Comparison of ENCODE assay signal across 8 cellular contexts in the genomic region with DNA sequence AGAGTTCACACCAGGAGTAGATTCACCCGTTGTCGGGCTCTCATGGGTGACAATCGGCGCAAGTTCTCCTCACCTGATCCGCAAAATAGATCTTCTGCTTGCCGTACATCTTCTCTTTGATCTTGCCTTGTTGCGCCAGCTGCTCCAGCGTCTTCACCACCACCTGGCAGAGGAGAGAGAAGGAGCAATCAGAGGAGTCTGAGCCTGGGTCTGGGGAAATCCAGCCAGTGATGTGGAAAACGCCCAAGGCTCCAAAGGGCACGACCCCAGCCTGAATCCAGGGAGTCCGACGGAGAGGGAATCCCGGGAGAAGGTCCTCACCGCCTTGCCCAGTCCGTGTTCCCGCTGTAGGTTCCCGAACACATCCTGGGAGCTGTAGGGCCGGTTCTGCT. TPM values are rescaled to one million over a fixed set of nuclear protein-coding genes. Genes with fewer than 3 reads are reported as not detected.
DNase-seq lines count a peak whose midpoint lies in the region; ATAC-seq, FAIRE-seq and TF ChIP-seq lines count a peak whose summit lies in the region.

No MANE protein-coding gene starts in this region.

- H2AFZ ChIP-seq in astrocyte (ENCODE audit: low read depth, low read length) = peak overlapping the region; percentile 54

- POLR2A ChIA-PET in AG04449 (lab: Yijun Ruan, JAX) = interaction anchor here (0.6 to 2.9 kb wide), 8 partner anchors 10 to 157 kb away, joined by 3 to 20 read pairs (median 6); a partner anchor contains a TSS

- CTCF ChIA-PET in AG04449 (lab: Yijun Ruan, JAX) = interaction anchor here (0.7 to 6.2 kb wide), 17 partner anchors 8 to 265 kb away, joined by 3 to 120 read pairs (median 18); a partner anchor contains a TSS

- intact Hi-C loops in vagina (cut with DNase I) = loop anchor here (10.0 kb wide), 2 partner anchors 188 to 248 kb away; a partner anchor contains a TSS

- peaks cover 13% of the 10 kb centered on the region for H3K4me1 ChIP-seq in astrocyte (ENCODE audit: insufficient read depth, low read length)
- peaks cover 0 to 6% of the 10 kb centered on the region in 2 donors for H3K4me1 ChIP-seq in lung (ENCODE audit: control insufficient read depth in 2 of 2, insufficient read depth in 2 of 2, low read length in 2 of 2)
- peaks cover 21% of the 10 kb centered on the region for H3K4me1 ChIP-seq in vagina

- H3K9me3 Mint-ChIP-seq in HFFc6 (no peaks in the 10 kb centered on the region), astrocyte (ENCODE audit: unreplicated experiment) (no peaks in the 10 kb centered on the region)

- H3K4me3 Mint-ChIP-seq in HFFc6 = peak overlapping the region; percentile 95
- H3K4me3 Mint-ChIP-seq in astrocyte (ENCODE audit: unreplicated experiment) = peak overlapping the region; percentile 97

- H3K9me3 ChIP-seq in astrocyte (ENCODE audit: insufficient read depth, low read depth, low read length) (no peaks in the 10 kb centered on the region), lung (ENCODE audit: control insufficient read depth in 2 of 2, insufficient read depth in 1 of 2, low read length in 1 of 2) (no peaks in the 10 kb centered on the region), vagina (no peaks in the 10 kb centered on the region)

- no peak for DNase-seq in AG04449 (ENCODE audit: low read depth, low spot score)
- no peak for DNase-seq in HFFc6
- no peak for DNase-seq in astrocyte (ENCODE audit: low read depth)
- DNase-seq in lung (ENCODE audit: low spot score) = no peak
- no peak for DNase-seq in vagina (ENCODE audit: extremely low spot score in 2 of 2)
- no peak for DNase-seq in anterior cingulate cortex (lab: John Stamatoyannopoulos, UW)
- DNase-seq in NCI-H1694 (lab: John Stamatoyannopoulos, UW) = no peak
- DNase-seq in Kasumi-1 (lab: John Stamatoyannopoulos, UW) = no peak

- TF ChIP-seq POLR2A in vagina (IDR thresholded peaks at IDR 0.05) = no peak

- H3K27ac Mint-ChIP-seq in HFFc6 (peak overlapping the region; percentile 91), astrocyte (ENCODE audit: unreplicated experiment) (peak overlapping the region; percentile 62)

- H3K9ac ChIP-seq in astrocyte (ENCODE audit: low read length) = peak overlapping the region; percentile 96

- TF ChIP-seq CTCF in AG04449 (IDR thresholded peaks at IDR 0.05; ENCODE audit: insufficient read depth, low read length, missing control alignments) (no peak), HFFc6 (IDR thresholded peaks at IDR 0.05) (no peak), astrocyte (IDR thresholded peaks at IDR 0.05; ENCODE audit: insufficient read depth, low read depth, low read length) (no peak), lung (IDR thresholded peaks at IDR 0.05; ENCODE audit: control extremely low read depth, extremely low read depth) (no peak), vagina (IDR thresholded peaks at IDR 0.05) (no peak)

- H3K27me3 ChIP-seq in astrocyte (ENCODE audit: insufficient read depth, low read length) (no peaks in the 10 kb centered on the region), lung (ENCODE audit: control insufficient read depth, insufficient read depth) (no peaks in the 10 kb centered on the region), vagina (no peaks in the 10 kb centered on the region)

- peak overlapping the region; percentile 77 for H3K27ac ChIP-seq in astrocyte (ENCODE audit: low read depth, low read length)
- peak overlapping the region; percentile 38 to 82 for H3K27ac ChIP-seq in lung (ENCODE audit: low read depth in 1 of 2, low read length in 1 of 2)
- H3K27ac ChIP-seq in vagina = peak overlapping the region; percentile 75

- H3K4me3 ChIP-seq in AG04449 (ENCODE audit: low read depth, low read length) (peak overlapping the region; percentile 91), astrocyte (ENCODE audit: insufficient read depth, low read depth, low read length) (peak overlapping the region; percentile 98), lung (peak overlapping the region; percentile 23), vagina (peak overlapping the region; percentile 59 to 66)

- peaks cover 44% of the 10 kb centered on the region for H3K79me2 ChIP-seq in astrocyte (ENCODE audit: insufficient read depth, low read length)

- FAIRE-seq in astrocyte (lab: Jason Lieb, UNC) = no peak

- H3K4me1 Mint-ChIP-seq in HFFc6 (ENCODE audit: low read depth) (peaks cover 54% of the 10 kb centered on the region), astrocyte (ENCODE audit: low read depth, unreplicated experiment) (peaks cover 4% of the 10 kb centered on the region)

- no peak for ATAC-seq in lung (ENCODE audit: insufficient read depth, low FRiP score)

- peaks cover 23% of the 10 kb centered on the region for H4K20me1 ChIP-seq in astrocyte (ENCODE audit: insufficient read depth, low read length)

- peaks cover 30% of the 10 kb centered on the region for H3K36me3 ChIP-seq in astrocyte (ENCODE audit: insufficient read depth, low read length)
- peaks cover 22 to 34% of the 10 kb centered on the region in 2 donors for H3K36me3 ChIP-seq in lung (ENCODE audit: control insufficient read depth in 2 of 2, insufficient read depth in 2 of 2, low read length in 2 of 2)
- H3K36me3 ChIP-seq in vagina = peaks cover 0 to 44% of the 10 kb centered on the region in 2 donors

- H3K36me3 Mint-ChIP-seq in HFFc6 (ENCODE audit: low read depth) = peaks cover 43% of the 10 kb centered on the region
- H3K36me3 Mint-ChIP-seq in astrocyte (ENCODE audit: low read depth, unreplicated experiment) = peaks cover 5% of the 10 kb centered on the region

- H3K4me2 ChIP-seq in astrocyte (ENCODE audit: low read length) = peak overlapping the region; percentile 97

- H3K27me3 Mint-ChIP-seq in HFFc6 (ENCODE audit: insufficient read depth) (no peaks in the 10 kb centered on the region; the same call in none of the 2 replicates), astrocyte (ENCODE audit: low read depth, unreplicated experiment) (no peaks in the 10 kb centered on the region)

- WGBS in lung, 2 donors = 11 to 12% methylated on average over 18 of the region's 18 CpGs

RNA-seq across cellular contexts. Expression of a gene that starts 0.4 kb away (rescaled TPM):
- total RNA-seq in HFFc6 (2021; fragmentation: NEBNext Ultra II Directional; extraction: Animal tissue kit (Norgen Biotek cat#: 25700)) = 10 to 100 TPM in 5 of 6 experiments, 1 to 10 TPM in 1; 7.3 to 18.2 (median 16.0) TPM
- total RNA-seq in astrocyte (5.4 and 8.7 TPM in 2 replicates), lung (1 to 10 TPM; 3.4 to 7.5 TPM), vagina (0.98 TPM)
- 1 to 10 TPM; 3.7 to 4.3 TPM for polyA plus RNA-seq in lung

RNA-seq across cellular contexts. Expression of a gene that starts 10.2 kb away (rescaled TPM):
- 10 to 100 TPM; 40.7 to 48.3 (median 47.0) TPM for total RNA-seq in HFFc6 (2021; fragmentation: NEBNext Ultra II Directional; extraction: Animal tissue kit (Norgen Biotek cat#: 25700))
- total RNA-seq in astrocyte (26.5 and 29.9 TPM in 2 replicates), lung (10 to 100 TPM; 31.9 to 69.7 TPM), vagina (33.9 TPM)
- 10 to 100 TPM; 61.8 to 71.6 TPM for polyA plus RNA-seq in lung

RNA-seq across cellular contexts. Expression of a gene that starts 15.2 kb away (rescaled TPM):
- total RNA-seq in HFFc6 (2021; fragmentation: NEBNext Ultra II Directional; extraction: Animal tissue kit (Norgen Biotek cat#: 25700)) = 10 to 100 TPM; 64.6 to 77.6 (median 71.1) TPM
- 52.0 and 54.2 TPM in 2 replicates for total RNA-seq in astrocyte
- 10 to 100 TPM; 25.9 to 93.2 TPM for total RNA-seq in lung
- polyA plus RNA-seq in lung = 10 to 100 TPM; 57.3 to 71.3 TPM
- 24.8 TPM for total RNA-seq in vagina

RNA-seq across cellular contexts. Expression of a gene that starts 24.4 kb away (rescaled TPM):
- 1 to 10 TPM in 4 of 6 experiments, under 1 TPM in 2; 0.66 to 1.5 (median 1.1) TPM for total RNA-seq in HFFc6 (2021; fragmentation: NEBNext Ultra II Directional; extraction: Animal tissue kit (Norgen Biotek cat#: 25700))
- total RNA-seq in astrocyte = 1.5 and 1.7 TPM in 2 replicates
- 1 to 10 TPM in 1 of 2 donors, under 1 TPM in 1; 0.98 to 1.3 TPM for total RNA-seq in lung
- 1 to 10 TPM; 1.8 to 2.4 TPM for polyA plus RNA-seq in lung
- total RNA-seq in vagina = 2.0 TPM

RNA-seq across cellular contexts. Expression of a gene that starts 32.0 kb away (rescaled TPM):
- 10 to 100 TPM; 42.5 to 61.1 (median 48.9) TPM for total RNA-seq in HFFc6 (2021; fragmentation: NEBNext Ultra II Directional; extraction: Animal tissue kit (Norgen Biotek cat#: 25700))
- total RNA-seq in astrocyte (54.3 and 60.9 TPM in 2 replicates), lung (10 to 100 TPM; 61.3 to 62.7 TPM), vagina (75.4 TPM)
- 10 to 100 TPM; 16.1 to 27.6 TPM for polyA plus RNA-seq in lung

Comparison
In these comparisons a context has a peak if more than half of its experiments do, and no peak if none do; other contexts are left out.
1. H3K4me3 ChIP-seq: peak in every context shown above with its lines; median percentile 98 in astrocyte; 91 in AG04449; 62 in vagina; 23 in lung.